In genomic region chr12:26205946-26206345, GRCh38 we compare ENCODE assay signal across 21 cellular contexts. TPM values are rescaled to one million over a fixed set of nuclear protein-coding genes. Genes with fewer than 3 reads are reported as not detected.
DNase-seq lines count a peak whose midpoint lies in the region; ATAC-seq, FAIRE-seq and TF ChIP-seq lines count a peak whose summit lies in the region.
"Had no signal": no experiment of that assay in that cellular context is flagged by ENCODE, and none has a peak within 500 bp of the region (broad histone marks: within the 10 kb centered on the region; RNA-seq: fewer than 3 reads in every experiment).

No MANE protein-coding gene starts in this region.

- peaks cover 30% of the 10 kb centered on the region for H3K27me3 Mint-ChIP-seq in activated CD8-positive, alpha-beta memory T cell treated with anti-CD3 and anti-CD28 coated beads, Interleukin-2, amount 10 ng/mL, durations not matched to agents 7 days and 5 days
- H3K27me3 Mint-ChIP-seq in effector memory CD8-positive, alpha-beta T cell, result peaks cover 26% of the 10 kb centered on the region in 2 donors
- H3K27me3 Mint-ChIP-seq: IgD-negative memory B cell had no signal

- H3K4me3 ChIP-seq in dorsolateral prefrontal cortex, result peak overlapping the region in 24 of 59 donors; percentile 1 to 52 (median 38)
- H3K4me3 ChIP-seq: SJCRH30 had no signal

- no peaks in the 10 kb centered on the region for H3K36me3 Mint-ChIP-seq in activated CD8-positive, alpha-beta memory T cell treated with anti-CD3 and anti-CD28 coated beads, Interleukin-2, amount 10 ng/mL, durations not matched to agents 7 days and 5 days
- no peaks in the 10 kb centered on the region for H3K36me3 Mint-ChIP-seq in effector memory CD8-positive, alpha-beta T cell (ENCODE audit: insufficient read depth)
- H3K36me3 Mint-ChIP-seq: IgD-negative memory B cell had no signal

- H3K4me3 Mint-ChIP-seq in activated CD8-positive, alpha-beta memory T cell treated with anti-CD3 and anti-CD28 coated beads, Interleukin-2, amount 10 ng/mL, durations not matched to agents 7 days and 5 days, result no peak overlapping the region
- no peak overlapping the region for H3K4me3 Mint-ChIP-seq in effector memory CD8-positive, alpha-beta T cell
- H3K4me3 Mint-ChIP-seq: H9, HFFc6, IgD-negative memory B cell had no signal

- TF ChIP-seq CTCF in dorsolateral prefrontal cortex (IDR thresholded peaks at IDR 0.05 in 54 of 56, conservative IDR thresholded peaks at IDR 0.05 in 2 of 56; ENCODE audit: low read depth in 1 of 56, partially characterized antibody in 56 of 56), result no peak

- no peaks in the 10 kb centered on the region for H3K9me3 Mint-ChIP-seq in activated CD8-positive, alpha-beta memory T cell treated with anti-CD3 and anti-CD28 coated beads, Interleukin-2, amount 10 ng/mL, durations not matched to agents 7 days and 5 days (ENCODE audit: low read depth)
- no peaks in the 10 kb centered on the region for H3K9me3 Mint-ChIP-seq in effector memory CD8-positive, alpha-beta T cell
- H3K9me3 Mint-ChIP-seq: H9, HFFc6, IgD-negative memory B cell had no signal

- in situ Hi-C loops in G401 (cut with HindIII; ENCODE audit: low sequenced_read_pairs), result no loop called here

- no peaks in the 10 kb centered on the region for H3K27me3 ChIP-seq in dorsolateral prefrontal cortex
- H3K27me3 ChIP-seq: SJCRH30 had no signal

- DNase-seq in G401 (ENCODE audit: low spot score) (peak; percentile 25), dorsolateral prefrontal cortex (no peak), medulla oblongata (ENCODE audit: extremely low spot score) (peak; percentile 88), sciatic nerve (ENCODE audit: low spot score) (no peak), GM19239 (ENCODE audit: insufficient read length, low spot score) (no peak)
- DNase-seq in activated CD8-positive, alpha-beta memory T cell treated with anti-CD3 and anti-CD28 coated beads, Interleukin-2, amount 10 ng/mL, durations not matched to agents 7 days and 5 days, result no peak
- no peak for DNase-seq in effector memory CD8-positive, alpha-beta T cell
- DNase-seq: AML-193, GDM1, H9, HFFc6, NCI-H1105, NCI-H146, NCI-H2029, NCI-H226, NCI-H524, SJCRH30 had no signal

- H3K27ac Mint-ChIP-seq in activated CD8-positive, alpha-beta memory T cell treated with anti-CD3 and anti-CD28 coated beads, Interleukin-2, amount 10 ng/mL, durations not matched to agents 7 days and 5 days, result no peak overlapping the region
- H3K27ac Mint-ChIP-seq in effector memory CD8-positive, alpha-beta T cell, result no peak overlapping the region
- H3K27ac Mint-ChIP-seq: H9, HFFc6 had no signal

- FAIRE-seq in GM19239 (lab: Jason Lieb, UNC), result no peak
- FAIRE-seq: RCC 7860 had no signal

- peak overlapping the region in 30 of 59 donors; percentile 2 to 79 (median 48) for H3K27ac ChIP-seq in dorsolateral prefrontal cortex
- H3K27ac ChIP-seq: C4-2B, SJCRH30 had no signal

- CTCF ChIA-PET in activated CD8-positive, alpha-beta memory T cell treated with anti-CD3 and anti-CD28 coated beads, Interleukin-2, amount 10 ng/mL, durations not matched to agents 7 days and 5 days (lab: Charles Lee), result no interaction called here

- intact Hi-C loops in dorsolateral prefrontal cortex (cut with DNase I), result no loop called here
- intact Hi-C loops in sciatic nerve (cut with DNase I), result no loop called here

- no peaks in the 10 kb centered on the region for H3K4me1 Mint-ChIP-seq in activated CD8-positive, alpha-beta memory T cell treated with anti-CD3 and anti-CD28 coated beads, Interleukin-2, amount 10 ng/mL, durations not matched to agents 7 days and 5 days
- H3K4me1 Mint-ChIP-seq in effector memory CD8-positive, alpha-beta T cell (ENCODE audit: low read depth in 2 of 2), result no peaks in the 10 kb centered on the region

- ATAC-seq in sciatic nerve, result peak; percentile 59
- no peak for ATAC-seq in activated CD8-positive, alpha-beta memory T cell treated with anti-CD3 and anti-CD28 coated beads, Interleukin-2, amount 10 ng/mL, durations not matched to agents 7 days and 5 days
- ATAC-seq in effector memory CD8-positive, alpha-beta T cell (replicated peaks), result no peak

RNA-seq across cellular contexts. Expression of gene SSPN, which starts 10.6 kb away (rescaled TPM):
- total RNA-seq in G401 (2014; rRNA removed; shearing (Covaris generic)), result 1.7 and 2.9 TPM in 2 replicates
- 10 to 100 TPM in 119 of 120 experiments, 1 to 10 TPM in 1; 8.3 to 67.9 (median 30.9) TPM for total RNA-seq in dorsolateral prefrontal cortex
- 119 TPM for total RNA-seq in sciatic nerve
- not detected for total RNA-seq in activated CD8-positive, alpha-beta memory T cell treated with anti-CD3 and anti-CD28 coated beads, Interleukin-2, amount 10 ng/mL, durations not matched to agents 7 days and 5 days
- total RNA-seq: OCI-LY7 had no signal

Comparison
In these comparisons a context has a peak if more than half of its experiments do, and no peak if none do; other contexts are left out.
1. DNase-seq: peak in G401 (single experiment) and medulla oblongata (single experiment); none in dorsolateral prefrontal cortex (0 of 10), sciatic nerve (single experiment), GM19239 (single experiment), activated CD8-positive, alpha-beta memory T cell treated with anti-CD3 and anti-CD28 coated beads, Interleukin-2, amount 10 ng/mL, durations not matched to agents 7 days and 5 days (single experiment) and effector memory CD8-positive, alpha-beta T cell (0 of 3).